ENCODE assay signal across 8 cellular contexts in the genomic region with DNA sequence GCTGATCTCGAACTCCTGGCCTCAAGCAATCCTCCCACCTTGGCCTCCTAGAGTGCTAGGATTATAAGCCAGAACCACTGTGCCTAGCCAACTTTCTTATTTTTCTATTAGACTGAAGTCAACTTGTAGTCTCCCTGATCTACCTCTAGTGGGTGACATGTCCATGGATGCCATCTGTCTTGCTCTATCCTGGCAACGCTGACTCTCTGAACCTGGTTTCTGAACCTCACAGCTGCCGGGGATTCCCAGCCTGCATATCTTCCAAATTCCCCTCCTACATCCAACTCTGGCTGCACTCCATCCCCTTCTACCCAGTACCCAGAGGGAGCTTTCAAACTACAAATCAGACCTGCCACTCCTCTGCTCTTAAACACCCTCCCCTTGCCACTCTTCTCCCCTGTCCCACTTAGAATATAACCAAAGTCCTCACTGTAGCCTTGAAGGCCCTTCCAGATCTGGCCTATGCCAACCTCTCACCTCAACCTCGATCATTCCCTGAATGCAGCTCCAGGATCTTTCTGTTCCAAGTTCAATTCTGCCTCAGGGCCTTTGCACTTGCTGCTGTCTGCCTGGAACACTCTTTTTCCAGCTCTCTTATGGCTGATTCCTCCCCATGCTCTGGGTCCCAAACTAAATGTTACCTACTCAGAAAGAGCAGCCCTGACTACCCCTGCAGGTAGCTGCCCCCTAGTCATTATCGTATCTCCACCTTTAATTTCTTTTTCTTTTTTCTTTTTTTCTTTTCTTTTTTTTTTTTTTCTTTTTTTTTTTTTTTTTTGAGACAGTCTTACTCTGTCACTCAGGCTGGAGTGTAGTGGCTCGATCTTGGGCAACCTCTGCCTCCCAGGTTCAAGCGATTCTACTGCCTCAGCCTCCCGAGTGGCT. TPM values are rescaled to one million over a fixed set of nuclear protein-coding genes. Genes with fewer than 3 reads are reported as not detected.
DNase-seq lines count a peak whose midpoint lies in the region; ATAC-seq and TF ChIP-seq lines count a peak whose summit lies in the region.
"Had no signal": no experiment of that assay in that cellular context is flagged by ENCODE, and none has a peak within 500 bp of the region (broad histone marks: within the 10 kb centered on the region; RNA-seq: fewer than 3 reads in every experiment).

No MANE protein-coding gene starts in this region.

- H3K4me3 Mint-ChIP-seq in endothelial cell (ENCODE audit: unreplicated experiment) (no peak overlapping the region), progenitor cell of endocrine pancreas (ENCODE audit: low read depth) (no peak overlapping the region)

- H3K27me3 ChIP-seq in DOHH2 (ENCODE audit: control insufficient read depth, low read length) (no peaks in the 10 kb centered on the region), PC-3 (ENCODE audit: low read length) (no peaks in the 10 kb centered on the region), kidney epithelial cell (ENCODE audit: control insufficient read depth, insufficient read depth, low read length) (no peaks in the 10 kb centered on the region)
- H3K27me3 ChIP-seq: dorsolateral prefrontal cortex had no signal

- no peak for ATAC-seq in PC-3

- CTCF ChIA-PET in PC-3 (lab: Charles Lee): no interaction called here

- peaks cover 2% of the 10 kb centered on the region; the same call in 1 of the 2 replicates for H3K4me1 ChIP-seq in DOHH2 (ENCODE audit: control insufficient read depth, low read length)
- no peaks in the 10 kb centered on the region for H3K4me1 ChIP-seq in PC-3 (ENCODE audit: insufficient read depth, low read length)

- no peaks in the 10 kb centered on the region for H3K9me2 ChIP-seq in DOHH2 (replicated peaks; ENCODE audit: control insufficient read depth, low read length)
- no peaks in the 10 kb centered on the region for H3K9me2 ChIP-seq in PC-3 (replicated peaks; ENCODE audit: low read length)

- peak; percentile 16 for TF ChIP-seq CTCF in DOHH2 (IDR thresholded peaks at IDR 0.05; ENCODE audit: low read depth, low read length, poor library complexity, severe bottlenecking)
- TF ChIP-seq CTCF in PC-3 (conservative IDR thresholded peaks at IDR 0.05; ENCODE audit: low read depth, low read length): 0 out of 2 replicates have a peak, but pooled peaks have one; percentile 14
- peak; percentile 32 for TF ChIP-seq CTCF in kidney epithelial cell (IDR thresholded peaks at IDR 0.05; ENCODE audit: insufficient read depth, low read length, poor library complexity, severe bottlenecking)
- TF ChIP-seq CTCF in endothelial cell (IDR thresholded peaks at IDR 0.05; ENCODE audit: unreplicated experiment): no peak
- TF ChIP-seq CTCF in progenitor cell of endocrine pancreas (IDR thresholded peaks at IDR 0.05; ENCODE audit: unreplicated experiment): no peak

- peaks cover 8% of the 10 kb centered on the region for H3K27me3 Mint-ChIP-seq in endothelial cell (ENCODE audit: unreplicated experiment)
- H3K27me3 Mint-ChIP-seq in progenitor cell of endocrine pancreas: no peaks in the 10 kb centered on the region

- POLR2A ChIA-PET in PC-3 (lab: Charles Lee; ENCODE audit: unreplicated experiment): no interaction called here

- no peak overlapping the region for H3K4me2 ChIP-seq in DOHH2 (ENCODE audit: low read length)
- H3K4me2 ChIP-seq in PC-3 (ENCODE audit: low read length): no peak overlapping the region

- DNase-seq in PC-3 (no peak), kidney epithelial cell (ENCODE audit: low read depth) (no peak), endothelial cell (ENCODE audit: low spot score) (no peak), progenitor cell of endocrine pancreas (ENCODE audit: low spot score, unreplicated experiment) (no peak)
- DNase-seq in activated CD8-positive, alpha-beta memory T cell treated with anti-CD3 and anti-CD28 coated beads for 24 hours: no peak

- no peak overlapping the region for H3K27ac ChIP-seq in DOHH2 (ENCODE audit: low read depth, low read length)
- H3K27ac ChIP-seq in PC-3 (ENCODE audit: low read length): no peak overlapping the region

- H3K27ac Mint-ChIP-seq in endothelial cell (ENCODE audit: unreplicated experiment): no peak overlapping the region
- H3K27ac Mint-ChIP-seq in progenitor cell of endocrine pancreas: no peak overlapping the region

- H3K9me3 Mint-ChIP-seq in endothelial cell (ENCODE audit: unreplicated experiment) (no peaks in the 10 kb centered on the region), progenitor cell of endocrine pancreas (ENCODE audit: low read depth) (no peaks in the 10 kb centered on the region)

- peaks cover 19% of the 10 kb centered on the region for H3K4me1 Mint-ChIP-seq in endothelial cell (ENCODE audit: unreplicated experiment)
- peaks cover 5% of the 10 kb centered on the region for H3K4me1 Mint-ChIP-seq in progenitor cell of endocrine pancreas (ENCODE audit: low read depth)

- H3K36me3 Mint-ChIP-seq in endothelial cell (ENCODE audit: low read depth, unreplicated experiment) (peaks cover 38% of the 10 kb centered on the region), progenitor cell of endocrine pancreas (ENCODE audit: insufficient read depth) (peaks cover 6% of the 10 kb centered on the region)

- H3K36me3 ChIP-seq in DOHH2 (ENCODE audit: control insufficient read depth, low read length) (no peaks in the 10 kb centered on the region; the same call in 1 of the 2 replicates), PC-3 (ENCODE audit: low read depth, low read length) (no peaks in the 10 kb centered on the region), kidney epithelial cell (ENCODE audit: control insufficient read depth, insufficient read depth, low read length) (no peaks in the 10 kb centered on the region)

- intact Hi-C loops in PC-3 (cut with micrococcal nuclease): no loop called here

- H4K20me1 ChIP-seq in DOHH2 (ENCODE audit: control insufficient read depth, insufficient read depth, low read depth, low read length) (peaks cover 3% of the 10 kb centered on the region; the same call in 1 of the 2 replicates), PC-3 (ENCODE audit: low read length) (no peaks in the 10 kb centered on the region)

- H3F3A ChIP-seq in DOHH2 (ENCODE audit: control insufficient read depth, insufficient read depth): no peaks in the 10 kb centered on the region
- no peaks in the 10 kb centered on the region for H3F3A ChIP-seq in PC-3 (ENCODE audit: low read length, unreplicated experiment)

- H3K79me2 ChIP-seq in DOHH2 (ENCODE audit: control insufficient read depth, low read length) (no peaks in the 10 kb centered on the region), PC-3 (ENCODE audit: low read length) (no peaks in the 10 kb centered on the region)

- BruUV-seq in PC-3 (replicated peaks; lab: Mats Ljungman, UMichigan): no TSS peak

- H3K4me3 ChIP-seq in DOHH2 (ENCODE audit: low read length) (no peak overlapping the region), PC-3 (ENCODE audit: low read length) (no peak overlapping the region), kidney epithelial cell (ENCODE audit: low read depth, low read length) (no peak overlapping the region)
- H3K4me3 ChIP-seq: lung had no signal

- no peak overlapping the region for H2AFZ ChIP-seq in PC-3 (ENCODE audit: low read length)

- H3K9me3 ChIP-seq in DOHH2 (ENCODE audit: control insufficient read depth, insufficient read depth, low read length): no peaks in the 10 kb centered on the region
- no peaks in the 10 kb centered on the region for H3K9me3 ChIP-seq in PC-3 (ENCODE audit: low read length)

- no peak overlapping the region for H3K9ac ChIP-seq in PC-3 (ENCODE audit: low read length)

RNA-seq across cellular contexts. Expression of gene CLIP3, which starts 2.2 kb away (rescaled TPM):
- total RNA-seq in PC-3 (2014; rRNA removed) (0.07 TPM in 1 of 2 replicates, not detected in the other), kidney epithelial cell (4.6 and 4.7 TPM in 2 replicates), endothelial cell (ENCODE audit: unreplicated experiment) (94.8 TPM), progenitor cell of endocrine pancreas (16.2 and 17.9 TPM in 2 replicates)

RNA-seq across cellular contexts. Expression of gene ALKBH6, which starts 16.5 kb away (rescaled TPM):
- total RNA-seq in PC-3 (2014; rRNA removed) (38.4 and 39.3 TPM in 2 replicates), kidney epithelial cell (17.5 and 22.4 TPM in 2 replicates), endothelial cell (ENCODE audit: unreplicated experiment) (27.3 TPM), progenitor cell of endocrine pancreas (32.9 and 36.8 TPM in 2 replicates)

RNA-seq across cellular contexts. Expression of gene SYNE4, which starts 21.9 kb away (rescaled TPM):
- total RNA-seq in PC-3 (2014; rRNA removed): 0.77 and 1.9 TPM in 2 replicates
- 8.6 and 11.5 TPM in 2 replicates for total RNA-seq in kidney epithelial cell
- 4.5 TPM for total RNA-seq in endothelial cell (ENCODE audit: unreplicated experiment)
- 32.8 and 33.2 TPM in 2 replicates for total RNA-seq in progenitor cell of endocrine pancreas

RNA-seq across cellular contexts. Expression of gene THAP8, which starts 23.6 kb away (rescaled TPM):
- total RNA-seq in PC-3 (2014; rRNA removed) (0.95 and 2.1 TPM in 2 replicates), kidney epithelial cell (12.0 and 16.3 TPM in 2 replicates), endothelial cell (ENCODE audit: unreplicated experiment) (6.7 TPM), progenitor cell of endocrine pancreas (10.1 and 10.4 TPM in 2 replicates)

RNA-seq across cellular contexts. Expression of gene WDR62, which starts 24.2 kb away (rescaled TPM):
- total RNA-seq in PC-3 (2014; rRNA removed): 13.3 and 13.9 TPM in 2 replicates
- 1.8 and 2.8 TPM in 2 replicates for total RNA-seq in kidney epithelial cell
- total RNA-seq in endothelial cell (ENCODE audit: unreplicated experiment): 8.5 TPM
- total RNA-seq in progenitor cell of endocrine pancreas: 9.2 and 10.6 TPM in 2 replicates

Comparison
In these comparisons a context has a peak if more than half of its experiments do, and no peak if none do; other contexts are left out.
1. CTCF ChIP-seq: peak in DOHH2 (single experiment), PC-3 (single experiment) and kidney epithelial cell (single experiment); none in endothelial cell (single experiment) and progenitor cell of endocrine pancreas (single experiment).